8 cellular contexts compared by ENCODE assay signal in genomic region chr6:36873612-36874011, GRCh38. TPM values are rescaled to one million over a fixed set of nuclear protein-coding genes. Genes with fewer than 3 reads are reported as not detected.
DNase-seq lines count a peak whose midpoint lies in the region; ATAC-seq, FAIRE-seq and TF ChIP-seq lines count a peak whose summit lies in the region.

No MANE protein-coding gene starts in this region.

- H3K4me1 ChIP-seq in A549 (peaks cover 9% of the 10 kb centered on the region; the same call in 2 of the 3 replicates), right cardiac atrium (ENCODE audit: control insufficient read depth, insufficient read depth, low read length) (no peaks in the 10 kb centered on the region), stomach smooth muscle (ENCODE audit: control insufficient read depth, insufficient read depth, low read length) (peaks cover 7% of the 10 kb centered on the region), adrenal gland (replicated peaks in 1 of 2) (peaks cover 5 to 19% of the 10 kb centered on the region in 2 donors)

- WGBS in A549 (ENCODE audit: missing lambda C conversion rate) = 6% methylated on average over 2 of the region's 2 CpGs
- 33% methylated on average over 2 of the region's 2 CpGs for WGBS in right cardiac atrium
- WGBS in adrenal gland, 4 donors = 27 to 53% (median 30%) methylated on average over 2 of the region's 2 CpGs

- H3K4me3 ChIP-seq in A549 (peak overlapping the region; percentile 65), GM12875 (ENCODE audit: low read depth, low read length) (peak overlapping the region; percentile 73), right cardiac atrium (ENCODE audit: low read length) (peak overlapping the region; percentile 65), stomach smooth muscle (ENCODE audit: low read length in 2 of 2) (peak overlapping the region; percentile 95 to 99), adrenal gland (peak overlapping the region in 2 of 4 donors; percentile 85 to 88)

- H3K36me3 Mint-ChIP-seq in T-helper 1 cell treated with Interleukin-12 subunit alpha and Interleukin-12 subunit beta and Interleukin-4 antibody, amounts not matched to agents 30 μg/mL and 1 μg/mL, for 36 hours (ENCODE audit: low read depth) = peaks cover 20% of the 10 kb centered on the region

- peak overlapping the region; percentile 88 to 98 for H3K27ac ChIP-seq in A549
- no peak overlapping the region for H3K27ac ChIP-seq in right cardiac atrium (ENCODE audit: low read length)
- H3K27ac ChIP-seq in stomach smooth muscle (ENCODE audit: low read length) = no peak overlapping the region
- no peak overlapping the region for H3K27ac ChIP-seq in adrenal gland

- TF ChIP-seq RAD21 in A549 (conservative IDR thresholded peaks at IDR 0.05 in 1 of 2, IDR thresholded peaks at IDR 0.05 in 1 of 2) = no peak

- H3K36me3 ChIP-seq in stomach smooth muscle (ENCODE audit: control insufficient read depth in 2 of 2, insufficient read depth in 2 of 2, low read length in 2 of 2) (peaks cover 0 to 4% of the 10 kb centered on the region in 2 donors), adrenal gland (replicated peaks in 1 of 2) (peaks cover 0 to 11% of the 10 kb centered on the region in 2 donors)

- DNase-seq in A549 (ENCODE audit: low read depth in 1 of 2, low spot score in 1 of 2) (peak; percentile 26 to 36), right cardiac atrium (no peak), adrenal gland (no peak), C1 segment of cervical spinal cord (lab: John Stamatoyannopoulos, UW) (no peak)

- H3K27me3 ChIP-seq in right cardiac atrium (ENCODE audit: control insufficient read depth, insufficient read depth) = no peaks in the 10 kb centered on the region
- no peaks in the 10 kb centered on the region for H3K27me3 ChIP-seq in stomach smooth muscle (ENCODE audit: control insufficient read depth in 1 of 2, insufficient read depth in 2 of 2, low read length in 2 of 2)
- H3K27me3 ChIP-seq in adrenal gland = no peaks in the 10 kb centered on the region

- H3K9me3 ChIP-seq in A549 (no peaks in the 10 kb centered on the region), right cardiac atrium (ENCODE audit: control insufficient read depth, low read length) (no peaks in the 10 kb centered on the region), stomach smooth muscle (ENCODE audit: control insufficient read depth in 2 of 2, low read length in 2 of 2) (no peaks in the 10 kb centered on the region), adrenal gland (replicated peaks in 1 of 3) (no peaks in the 10 kb centered on the region)

- no peak for TF ChIP-seq POLR2A in A549 (IDR thresholded peaks at IDR 0.05; ENCODE audit: low read length)
- TF ChIP-seq POLR2A in adrenal gland (IDR thresholded peaks at IDR 0.05) = no peak

- H3K4me3 Mint-ChIP-seq in T-helper 1 cell treated with Interleukin-12 subunit alpha and Interleukin-12 subunit beta and Interleukin-4 antibody, amounts not matched to agents 30 μg/mL and 1 μg/mL, for 36 hours = peak overlapping the region; percentile 99

- CTCF ChIA-PET in A549 (lab: Yijun Ruan, JAX) = interaction anchor here (1.4 to 4.1 kb wide), 3 partner anchors 11 to 22 kb away, joined by 4 to 34 read pairs (median 4); partner anchors contain the start of gene C6orf89

- FAIRE-seq in A549 (lab: Jason Lieb, UNC) = no peak

- H3K27me3 Mint-ChIP-seq in T-helper 1 cell treated with Interleukin-12 subunit alpha and Interleukin-12 subunit beta and Interleukin-4 antibody, amounts not matched to agents 30 μg/mL and 1 μg/mL, for 36 hours (ENCODE audit: low read depth) = no peaks in the 10 kb centered on the region

- peaks cover 31% of the 10 kb centered on the region for H3K4me1 Mint-ChIP-seq in T-helper 1 cell treated with Interleukin-12 subunit alpha and Interleukin-12 subunit beta and Interleukin-4 antibody, amounts not matched to agents 30 μg/mL and 1 μg/mL, for 36 hours (ENCODE audit: low read depth)

- ATAC-seq in A549 (peak in 1 of 2 experiments; percentile 44; a peak in 2 of 6 replicates), right cardiac atrium (no peak), HG03354 (IDR thresholded peaks at IDR 0.05; ENCODE audit: poor library complexity, severe bottlenecking, unreplicated experiment) (no peak)

- no peak for TF ChIP-seq EP300 in A549 (IDR thresholded peaks at IDR 0.05)

- no peaks in the 10 kb centered on the region for H3K9me3 Mint-ChIP-seq in T-helper 1 cell treated with Interleukin-12 subunit alpha and Interleukin-12 subunit beta and Interleukin-4 antibody, amounts not matched to agents 30 μg/mL and 1 μg/mL, for 36 hours

- TF ChIP-seq CTCF in A549 (IDR thresholded peaks at IDR 0.05) = no peak
- 0 out of 2 replicates have a peak, but pooled peaks have one; percentile 6 for TF ChIP-seq CTCF in GM12875 (IDR thresholded peaks at IDR 0.05; ENCODE audit: borderline replicate concordance, insufficient read depth, low read depth, low read length)
- no peak for TF ChIP-seq CTCF in adrenal gland (IDR thresholded peaks at IDR 0.05)

- POLR2A ChIA-PET in A549 (lab: Yijun Ruan, JAX) = interaction anchor here (1.1 to 1.7 kb wide), 2 partner anchors 10 to 112 kb away, joined by 3 to 11 read pairs; partner anchors contain the start of gene MTCH1

- intact Hi-C loops in right cardiac atrium (cut with DNase I) = no loop called here
- intact Hi-C loops in adrenal gland (cut with DNase I) = no loop called here

- H3K9ac ChIP-seq in stomach smooth muscle (ENCODE audit: low read length in 2 of 2) = peak overlapping the region; percentile 85 to 98

- H3K27ac Mint-ChIP-seq in T-helper 1 cell treated with Interleukin-12 subunit alpha and Interleukin-12 subunit beta and Interleukin-4 antibody, amounts not matched to agents 30 μg/mL and 1 μg/mL, for 36 hours = peak overlapping the region; percentile 100

- H3K4me2 ChIP-seq in A549 = peak overlapping the region; percentile 94

TF ChIP-seq in A549, 52 proteins besides CTCF, POLR2A, EP300 and RAD21 (continues in another document):
- TF ChIP-seq ATOH8 (CRISPR knock-in tag; IDR thresholded peaks at IDR 0.05; ENCODE audit: low read depth) (no peak), SREBF2 (IDR thresholded peaks at IDR 0.05) (no peak), MAZ (IDR thresholded peaks at IDR 0.05; ENCODE audit: borderline replicate concordance, low read depth, low read length) (no peak), FOXS1 (CRISPR knock-in tag; IDR thresholded peaks at IDR 0.05) (no peak), FOSL2 (IDR thresholded peaks at IDR 0.05) (no peak), FOSL2 (CRISPR knock-in tag; IDR thresholded peaks at IDR 0.05) (no peak), CBX8 (IDR thresholded peaks at IDR 0.05) (no peak), POLR2AphosphoS2 (conservative IDR thresholded peaks at IDR 0.05; ENCODE audit: low read length) (no peak), ZSCAN20 (CRISPR knock-in tag; IDR thresholded peaks at IDR 0.05) (no peak)
- TF ChIP-seq, protein P1, sequence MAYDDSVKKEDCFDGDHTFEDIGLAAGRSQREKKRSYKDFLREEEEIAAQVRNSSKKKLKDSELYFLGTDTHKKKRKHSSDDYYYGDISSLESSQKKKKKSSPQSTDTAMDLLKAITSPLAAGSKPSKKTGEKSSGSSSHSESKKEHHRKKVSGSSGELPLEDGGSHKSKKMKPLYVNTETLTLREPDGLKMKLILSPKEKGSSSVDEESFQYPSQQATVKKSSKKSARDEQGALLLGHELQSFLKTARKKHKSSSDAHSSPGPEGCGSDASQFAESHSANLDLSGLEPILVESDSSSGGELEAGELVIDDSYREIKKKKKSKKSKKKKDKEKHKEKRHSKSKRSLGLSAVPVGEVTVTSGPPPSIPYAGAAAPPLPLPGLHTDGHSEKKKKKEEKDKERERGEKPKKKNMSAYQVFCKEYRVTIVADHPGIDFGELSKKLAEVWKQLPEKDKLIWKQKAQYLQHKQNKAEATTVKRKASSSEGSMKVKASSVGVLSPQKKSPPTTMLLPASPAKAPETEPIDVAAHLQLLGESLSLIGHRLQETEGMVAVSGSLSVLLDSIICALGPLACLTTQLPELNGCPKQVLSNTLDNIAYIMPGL (CRISPR knock-in tag; IDR thresholded peaks at IDR 0.05; ENCODE audit: borderline replicate concordance) = no peak

RNA-seq across cellular contexts. Expression of gene PPIL1, which starts 1.0 kb away (rescaled TPM):
- polyA plus RNA-seq in A549 (2011; rRNA removed) (58.7 and 60.0 TPM in 2 replicates), A549 (2017; fragmentation: RNase III; extraction: RNeasy Plus Mini Kit Qiagen cat#74134 plus additional on column Dnase treatment) (42.6 to 47.5 TPM (median 45.3 TPM) in 3 replicates), right cardiac atrium (75.6 TPM), adrenal gland (100 to 1,000 TPM in 1 of 3 donors, 10 to 100 TPM in 1, 1 to 10 TPM in 1; 8.2 to 134 (median 30.5) TPM)
- 31.7 and 38.8 TPM in 2 replicates for polyA plus RNA-seq in A549 (2012; cell fraction: cytosol; rRNA removed)
- polyA plus RNA-seq in A549 (2012; cell fraction: nucleus; rRNA removed) = 11.3 and 12.7 TPM in 2 replicates
- 41.2 and 43.9 TPM in 2 replicates for polyA minus RNA-seq in A549 (2011; rRNA and poly(A)+ RNA removed)
- total RNA-seq in right cardiac atrium (10 to 100 TPM; 49.4 to 72.4 (median 63.7) TPM), adrenal gland (100 to 1,000 TPM in 2 of 8 donors, 10 to 100 TPM in 6; 36.4 to 138 (median 61.4) TPM)

RNA-seq across cellular contexts. Expression of gene C6orf89, which starts 12.1 kb away (rescaled TPM):
- polyA plus RNA-seq in A549 (2011; rRNA removed) (27.0 and 32.5 TPM in 2 replicates), A549 (2017; fragmentation: RNase III; extraction: RNeasy Plus Mini Kit Qiagen cat#74134 plus additional on column Dnase treatment) (13.7 to 15.1 TPM (median 13.8 TPM) in 3 replicates), right cardiac atrium (53.2 TPM), adrenal gland (10 to 100 TPM; 17.5 to 67.3 (median 19.4) TPM)
- polyA plus RNA-seq in A549 (2012; cell fraction: cytosol; rRNA removed) = 5.9 and 9.2 TPM in 2 replicates
- 5.7 and 8.2 TPM in 2 replicates for polyA plus RNA-seq in A549 (2012; cell fraction: nucleus; rRNA removed)
- polyA minus RNA-seq in A549 (2011; rRNA and poly(A)+ RNA removed) = 17.8 and 18.2 TPM in 2 replicates
- total RNA-seq in right cardiac atrium (10 to 100 TPM; 69.4 to 83.9 (median 79.1) TPM), adrenal gland (100 to 1,000 TPM in 1 of 8 donors, 10 to 100 TPM in 7; 62.7 to 107 (median 89.0) TPM)

RNA-seq across cellular contexts. Expression of gene CPNE5, which starts 34.4 kb away (rescaled TPM):
- polyA plus RNA-seq in A549 (2011; rRNA removed) (0.07 and 0.13 TPM in 2 replicates), A549 (2017; fragmentation: RNase III; extraction: RNeasy Plus Mini Kit Qiagen cat#74134 plus additional on column Dnase treatment) (0.03 to 0.20 TPM (median 0.08 TPM) in 3 replicates), right cardiac atrium (27.5 TPM), adrenal gland (1 to 10 TPM in 2 of 3 donors, under 1 TPM in 1; 0.71 to 2.2 (median 1.1) TPM)
- 0.04 TPM in 1 of 2 replicates, not detected in the other for polyA plus RNA-seq in A549 (2012; cell fraction: cytosol; rRNA removed)
- 0.07 and 0.11 TPM in 2 replicates for polyA plus RNA-seq in A549 (2012; cell fraction: nucleus; rRNA removed)
- polyA minus RNA-seq in A549 (2011; rRNA and poly(A)+ RNA removed) = 0.15 TPM in 1 of 2 replicates, not detected in the other
- total RNA-seq in right cardiac atrium (10 to 100 TPM; 31.7 to 80.9 (median 70.3) TPM), adrenal gland (1 to 10 TPM in 4 of 8 donors, under 1 TPM in 3, not detected in 1; 0.26 to 3.5 (median 1.3) TPM)

Comparison
In these comparisons a context has a peak if more than half of its experiments do, and no peak if none do; other contexts are left out.
1. DNase-seq: peak in A549 (2 of 2); none in right cardiac atrium (0 of 3), adrenal gland (0 of 7) and C1 segment of cervical spinal cord (0 of 14).
2. H3K27ac ChIP-seq: peak in A549 (2 of 2); none in right cardiac atrium (single experiment), stomach smooth muscle (single experiment) and adrenal gland (0 of 5).